ENCODE assay signal across 9 cellular contexts in the genomic region with DNA sequence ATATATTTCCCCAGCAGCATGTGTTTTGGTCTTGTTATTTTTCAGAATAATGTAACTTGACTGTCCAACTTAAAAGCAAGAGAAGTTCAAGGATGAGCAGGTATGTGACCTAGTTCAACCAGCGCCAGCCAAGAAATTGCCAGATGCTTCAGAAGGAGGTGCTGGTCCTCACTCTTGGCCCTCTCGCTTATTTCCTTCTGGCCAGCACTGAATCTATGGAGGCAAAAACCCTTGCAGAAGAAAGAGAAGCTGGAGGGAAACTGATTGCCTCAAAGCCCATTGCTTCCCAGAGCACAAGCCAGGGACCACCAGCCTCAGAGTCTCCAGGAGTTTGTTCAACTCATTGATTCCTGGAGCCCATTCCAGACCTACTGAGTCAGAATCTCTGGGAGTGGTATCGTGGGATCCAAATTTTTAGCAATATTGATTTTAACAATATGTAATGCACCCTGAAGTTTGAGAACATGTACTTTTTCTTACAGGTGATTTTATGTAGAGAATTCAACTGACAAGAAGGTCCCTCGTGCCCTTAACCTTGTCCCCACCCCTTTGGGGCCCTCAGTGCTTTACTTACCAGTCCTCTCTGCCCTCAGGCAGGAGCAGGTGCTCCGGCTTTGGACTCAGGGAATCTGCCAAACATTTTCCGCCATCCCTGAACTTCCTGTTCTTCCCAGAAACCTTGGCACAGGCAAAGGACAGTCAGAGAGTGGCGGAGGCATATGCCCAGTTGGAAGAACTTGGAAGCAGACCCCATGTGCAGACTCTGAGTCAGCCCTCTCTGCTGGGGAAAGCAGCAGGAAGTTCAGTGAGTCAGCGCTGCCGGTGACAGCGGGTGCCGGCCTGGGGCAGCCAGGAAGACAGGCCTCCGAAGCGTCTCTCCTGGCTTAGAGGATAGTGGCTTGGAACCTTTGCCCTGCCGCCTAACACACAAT. TPM values are rescaled to one million over a fixed set of nuclear protein-coding genes. Genes with fewer than 3 reads are reported as not detected.
DNase-seq lines count a peak whose midpoint lies in the region; ATAC-seq and TF ChIP-seq lines count a peak whose summit lies in the region.
"Had no signal": no experiment of that assay in that cellular context is flagged by ENCODE, and none has a peak within 500 bp of the region (broad histone marks: within the 10 kb centered on the region; RNA-seq: fewer than 3 reads in every experiment).

No MANE protein-coding gene starts in this region.

- intact Hi-C loops in A673 (cut with micrococcal nuclease; ENCODE audit: unreplicated experiment) (no loop called here), left cardiac atrium (cut with DNase I) (no loop called here)
- intact Hi-C loops in activated naive CD4-positive, alpha-beta T cell treated with anti-CD3 and anti-CD28 coated beads for 36 hours (cut with micrococcal nuclease), result no loop called here

- no peaks in the 10 kb centered on the region for H3K9me3 Mint-ChIP-seq in activated naive CD4-positive, alpha-beta T cell treated with anti-CD3 and anti-CD28 coated beads for 36 hours
- H3K9me3 Mint-ChIP-seq: dendritic cell treated with granulocyte-macrophage colony-stimulating factor and Interleukin-4, amounts not matched to agents 40 ng/mL and 50 ng/mL, for 4 days had no signal

- H3K36me3 Mint-ChIP-seq in activated naive CD4-positive, alpha-beta T cell treated with anti-CD3 and anti-CD28 coated beads for 36 hours (ENCODE audit: low read depth), result no peaks in the 10 kb centered on the region

- no TSS peak for BruUV-seq in A673 (replicated peaks; lab: Mats Ljungman, UMichigan)

- no peak overlapping the region for H3K27ac ChIP-seq in A673 (ENCODE audit: low read depth, low read length, poor library complexity, severe bottlenecking)

- H3K4me1 ChIP-seq in A673 (ENCODE audit: insufficient read depth, low read length, poor library complexity, severe bottlenecking), result peaks cover 6% of the 10 kb centered on the region

- CTCF ChIA-PET in A673 (lab: Charles Lee), result no interaction called here
- CTCF ChIA-PET in activated naive CD4-positive, alpha-beta T cell treated with anti-CD3 and anti-CD28 coated beads for 36 hours (lab: Charles Lee), result no interaction called here

- H3K27me3 ChIP-seq in A673 (replicated peaks; ENCODE audit: insufficient read depth, low read depth, low read length, poor library complexity), result no peaks in the 10 kb centered on the region

- no peak overlapping the region for H3K27ac Mint-ChIP-seq in activated naive CD4-positive, alpha-beta T cell treated with anti-CD3 and anti-CD28 coated beads for 36 hours
- H3K27ac Mint-ChIP-seq: dendritic cell treated with granulocyte-macrophage colony-stimulating factor and Interleukin-4, amounts not matched to agents 40 ng/mL and 50 ng/mL, for 4 days had no signal

- no peaks in the 10 kb centered on the region for H3K9me3 ChIP-seq in A673 (ENCODE audit: low read depth, low read length, poor library complexity, severe bottlenecking)

- POLR2A ChIA-PET in A673 (lab: Charles Lee; ENCODE audit: low non-redundant PET), result no interaction called here

- no peak overlapping the region for H3K4me3 Mint-ChIP-seq in activated naive CD4-positive, alpha-beta T cell treated with anti-CD3 and anti-CD28 coated beads for 36 hours
- H3K4me3 Mint-ChIP-seq: dendritic cell treated with granulocyte-macrophage colony-stimulating factor and Interleukin-4, amounts not matched to agents 40 ng/mL and 50 ng/mL, for 4 days had no signal

- no peak for TF ChIP-seq CTCF in A673 (conservative IDR thresholded peaks at IDR 0.05; ENCODE audit: low read depth, low read length)

- no peaks in the 10 kb centered on the region for H3K36me3 ChIP-seq in A673 (ENCODE audit: insufficient read depth, low read length, poor library complexity, severe bottlenecking)

- DNase-seq in A673 (ENCODE audit: low spot score) (peak; percentile 87), NCI-H446 (lab: John Stamatoyannopoulos, UW) (peak; percentile 81 to 97), left cardiac atrium (peak; percentile 80), skeletal muscle cell (ENCODE audit: low read depth) (peak; percentile 83), NCI-H526 (lab: John Stamatoyannopoulos, UW) (no peak), HuH-7.5 (ENCODE audit: low spot score) (no peak)
- peak; percentile 61 for DNase-seq in activated naive CD4-positive, alpha-beta T cell treated with anti-CD3 and anti-CD28 coated beads for 36 hours

- no peak overlapping the region for H3K4me3 ChIP-seq in A673 (ENCODE audit: low read depth, low read length, poor library complexity, severe bottlenecking)
- H3K4me3 ChIP-seq in skeletal muscle cell (ENCODE audit: low read depth, low read length), result no peak overlapping the region

- peaks cover 10% of the 10 kb centered on the region for H3K4me1 Mint-ChIP-seq in activated naive CD4-positive, alpha-beta T cell treated with anti-CD3 and anti-CD28 coated beads for 36 hours (ENCODE audit: low read depth)

- peak; percentile 62 for ATAC-seq in GM21381 (IDR thresholded peaks at IDR 0.05; ENCODE audit: unreplicated experiment)
- ATAC-seq in left cardiac atrium, result peak; percentile 84 to 98

- H3K27me3 Mint-ChIP-seq in activated naive CD4-positive, alpha-beta T cell treated with anti-CD3 and anti-CD28 coated beads for 36 hours (ENCODE audit: low read depth), result peaks cover 10% of the 10 kb centered on the region
- H3K27me3 Mint-ChIP-seq: dendritic cell treated with granulocyte-macrophage colony-stimulating factor and Interleukin-4, amounts not matched to agents 40 ng/mL and 50 ng/mL, for 4 days had no signal

RNA-seq across cellular contexts. Expression of a gene that starts 10.3 kb away (rescaled TPM):
- total RNA-seq in A673 (2021), result 0.50 and 0.69 TPM in 2 replicates
- not detected for total RNA-seq in activated naive CD4-positive, alpha-beta T cell treated with anti-CD3 and anti-CD28 coated beads for 36 hours
- under 1 TPM in 1 of 2 donors, not detected in 1; 0.29 TPM for total RNA-seq in left cardiac atrium

RNA-seq across cellular contexts. Expression of a gene that starts 49.9 kb away (rescaled TPM):
- total RNA-seq in A673 (2021) (39.4 and 41.8 TPM in 2 replicates), left cardiac atrium (10 to 100 TPM; 16.2 to 26.0 TPM)
- 10 to 100 TPM; 23.0 to 25.4 TPM for total RNA-seq in activated naive CD4-positive, alpha-beta T cell treated with anti-CD3 and anti-CD28 coated beads for 36 hours

Comparison
In these comparisons a context has a peak if more than half of its experiments do, and no peak if none do; other contexts are left out.
1. DNase-seq: peak in A673 (single experiment), NCI-H446 (2 of 2), activated naive CD4-positive, alpha-beta T cell treated with anti-CD3 and anti-CD28 coated beads for 36 hours (single experiment), left cardiac atrium (single experiment) and skeletal muscle cell (single experiment); none in NCI-H526 (0 of 2) and HuH-7.5 (single experiment).